Comparison of ENCODE assay signal across 29 cellular contexts in the genomic region with DNA sequence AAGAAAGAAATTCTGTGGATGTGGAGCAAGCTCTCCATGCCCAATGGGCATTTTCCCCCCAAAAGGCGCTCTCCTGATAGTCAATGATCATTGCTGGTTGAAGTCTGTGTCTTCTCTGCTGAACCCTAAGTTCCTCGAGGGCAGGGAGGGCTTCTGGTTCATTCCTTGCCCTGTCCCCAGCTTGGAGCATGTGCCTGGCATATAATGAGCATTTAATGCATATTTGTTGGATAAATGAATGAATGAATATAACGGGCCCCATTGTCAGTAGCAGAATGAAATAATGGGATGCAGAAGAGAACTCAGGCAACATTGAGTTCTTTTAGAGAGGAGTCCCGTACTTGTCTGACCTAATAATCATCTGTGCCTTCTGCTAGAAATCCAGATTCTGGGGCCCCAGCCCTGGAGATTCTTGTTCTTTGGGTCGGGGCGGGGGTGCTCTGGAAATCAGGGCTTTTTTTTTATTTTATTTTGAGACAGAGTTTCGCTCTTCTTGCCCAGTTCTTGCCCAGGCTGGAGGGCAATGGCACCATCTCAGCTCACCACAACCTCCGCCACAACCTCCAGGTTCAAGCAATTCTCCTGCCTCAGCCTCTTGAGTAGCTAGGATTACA.
A peak's percentile ranks its signal among the peaks of the same experiment; 100 is the strongest.
DNase-seq lines count a peak whose midpoint lies in the region; ATAC-seq, FAIRE-seq and TF ChIP-seq lines count a peak whose summit lies in the region.
"Had no signal": no experiment of that assay in that cellular context is flagged by ENCODE, and none has a peak within 500 bp of the region (broad histone marks: within the 10 kb centered on the region; RNA-seq: fewer than 3 reads in every experiment).

No MANE protein-coding gene starts in this region.

- no peaks in the 10 kb centered on the region for H3K27me3 Mint-ChIP-seq in activated CD4-positive, alpha-beta T cell treated with anti-CD3 and anti-CD28 coated beads, Interleukin-2, amount 10 ng/mL, durations not matched to agents 24 days and 14 days
- H3K27me3 Mint-ChIP-seq: activated naive CD8-positive, alpha-beta T cell treated with anti-CD3 and anti-CD28 coated beads, Interleukin-2, amount 10 ng/mL, durations not matched to agents 7 days and 5 days had no signal

- H3K4me1 Mint-ChIP-seq in activated CD4-positive, alpha-beta T cell treated with anti-CD3 and anti-CD28 coated beads, Interleukin-2, amount 10 ng/mL, durations not matched to agents 24 days and 14 days: peaks cover 3% of the 10 kb centered on the region

- H3K27ac ChIP-seq in temporal lobe (ENCODE audit: low read depth, low read length): peak overlapping the region; percentile 40
- H3K27ac ChIP-seq: ascending aorta, lower lobe of right lung, right lobe of liver, thoracic aorta had no signal

- H3K9me3 Mint-ChIP-seq in activated CD4-positive, alpha-beta T cell treated with anti-CD3 and anti-CD28 coated beads, Interleukin-2, amount 10 ng/mL, durations not matched to agents 24 days and 14 days: no peaks in the 10 kb centered on the region
- H3K9me3 Mint-ChIP-seq: activated CD4-positive, alpha-beta memory T cell treated with anti-CD3 and anti-CD28 coated beads, Interleukin-2, amount 10 ng/mL, durations not matched to agents 7 days and 5 days; activated naive CD8-positive, alpha-beta T cell treated with anti-CD3 and anti-CD28 coated beads, Interleukin-2, amount 10 ng/mL, durations not matched to agents 7 days and 5 days; activated T-helper 2 cell treated with anti-CD3 and anti-CD28 coated beads, Interferon-gamma antibody, Interleukin-2, Interleukin-4, amounts not matched to agents 10 μg/mL and 5 μg/mL and 100 μg/mL, durations not matched to agents 14 hours and 24 hours and 36 hours; CD4-positive, alpha-beta T cell; nephron progenitor cell; stimulated activated memory B cell treated with anti-CD40 and anti-IgM and Interleukin-4, amounts not matched to agents 10 μg/mL and 1 μg/mL and 100 μg/mL, for 72 hours had no signal

- no peak for ATAC-seq in omental fat pad (ENCODE audit: low FRiP score)
- no peak for ATAC-seq in HG03108 (IDR thresholded peaks at IDR 0.05; ENCODE audit: unreplicated experiment)
- ATAC-seq: lower lobe of right lung; right lobe of liver; stimulated activated memory B cell treated with anti-CD40 and anti-IgM and Interleukin-4, amounts not matched to agents 10 μg/mL and 1 μg/mL and 100 μg/mL, for 72 hours; WTC11 had no signal

- FAIRE-seq in frontal cortex (lab: Jason Lieb, UNC): peak; percentile 6
- FAIRE-seq: endothelial cell of umbilical vein had no signal

- no peak overlapping the region for H3K27ac Mint-ChIP-seq in activated CD4-positive, alpha-beta T cell treated with anti-CD3 and anti-CD28 coated beads, Interleukin-2, amount 10 ng/mL, durations not matched to agents 24 days and 14 days
- H3K27ac Mint-ChIP-seq: activated CD4-positive, alpha-beta memory T cell treated with anti-CD3 and anti-CD28 coated beads, Interleukin-2, amount 10 ng/mL, durations not matched to agents 7 days and 5 days; activated naive CD8-positive, alpha-beta T cell treated with anti-CD3 and anti-CD28 coated beads, Interleukin-2, amount 10 ng/mL, durations not matched to agents 7 days and 5 days; activated T-helper 2 cell treated with anti-CD3 and anti-CD28 coated beads, Interferon-gamma antibody, Interleukin-2, Interleukin-4, amounts not matched to agents 10 μg/mL and 5 μg/mL and 100 μg/mL, durations not matched to agents 14 hours and 24 hours and 36 hours; CD4-positive, alpha-beta T cell; nephron progenitor cell; stimulated activated memory B cell treated with anti-CD40 and anti-IgM and Interleukin-4, amounts not matched to agents 10 μg/mL and 1 μg/mL and 100 μg/mL, for 72 hours; WTC11 had no signal

- H3K36me3 Mint-ChIP-seq in activated CD4-positive, alpha-beta T cell treated with anti-CD3 and anti-CD28 coated beads, Interleukin-2, amount 10 ng/mL, durations not matched to agents 24 days and 14 days (ENCODE audit: low read depth): peaks cover 4% of the 10 kb centered on the region
- H3K36me3 Mint-ChIP-seq: activated naive CD8-positive, alpha-beta T cell treated with anti-CD3 and anti-CD28 coated beads, Interleukin-2, amount 10 ng/mL, durations not matched to agents 7 days and 5 days; WTC11 had no signal

- H3K4me3 Mint-ChIP-seq in activated CD4-positive, alpha-beta T cell treated with anti-CD3 and anti-CD28 coated beads, Interleukin-2, amount 10 ng/mL, durations not matched to agents 24 days and 14 days: no peak overlapping the region
- H3K4me3 Mint-ChIP-seq: activated CD4-positive, alpha-beta memory T cell treated with anti-CD3 and anti-CD28 coated beads, Interleukin-2, amount 10 ng/mL, durations not matched to agents 7 days and 5 days; activated naive CD8-positive, alpha-beta T cell treated with anti-CD3 and anti-CD28 coated beads, Interleukin-2, amount 10 ng/mL, durations not matched to agents 7 days and 5 days; CD4-positive, alpha-beta T cell; nephron progenitor cell; stimulated activated memory B cell treated with anti-CD40 and anti-IgM and Interleukin-4, amounts not matched to agents 10 μg/mL and 1 μg/mL and 100 μg/mL, for 72 hours; WTC11 had no signal

- TF ChIP-seq CTCF in omental fat pad (IDR thresholded peaks at IDR 0.05): no peak

- intact Hi-C loops in activated CD4-positive, alpha-beta T cell treated with anti-CD3 and anti-CD28 coated beads, Interleukin-2, amount 10 ng/mL, durations not matched to agents 24 days and 14 days (cut with micrococcal nuclease): loop anchor here (10.0 kb wide), 2 partner anchors 55 to 95 kb away; a partner anchor contains a TSS

- DNase-seq in activated CD4-positive, alpha-beta T cell treated with anti-CD3 and anti-CD28 coated beads, Interleukin-2, amount 10 ng/mL, durations not matched to agents 24 days and 14 days: peak; percentile 46
- DNase-seq in activated CD4-positive, alpha-beta T cell treated with anti-CD3 and anti-CD28 coated beads, Interleukin-2, amount 50 U/mL, for 1 hour: no peak
- DNase-seq in frontal cortex (ENCODE audit: low spot score in 2 of 2) (peak in 1 of 2 donors; percentile 35), omental fat pad (ENCODE audit: low spot score) (peak; percentile 6), AG08396 (ENCODE audit: low spot score) (no peak)
- DNase-seq in activated T-cell treated with anti-CD3 and anti-CD28 coated beads, Interleukin-2, amount 50 U/mL, for 1 hour: no peak
- DNase-seq: activated CD8-positive, alpha-beta memory T cell treated with anti-CD3 and anti-CD28 coated beads, Interleukin-2, amount 50 U/mL, for 48 hours; activated naive CD8-positive, alpha-beta T cell treated with anti-CD3 and anti-CD28 coated beads, Interleukin-2, amount 10 ng/mL, durations not matched to agents 7 days and 5 days; H7; lower lobe of right lung; NCI-H1105; NCI-H2029 treated with DMSO at 0.1 percent for 48 hours; NCI-H2227 treated with DMSO at 0.1 percent for 48 hours; NCI-H69; nephron progenitor cell; SHP77; stimulated activated CD4-positive, alpha-beta T cell treated with anti-CD3 and anti-CD28 coated beads, Interleukin-4, amount 100 ng/mL, for 24 hours; T-helper 9 cell had no signal

Comparison
In these comparisons a context has a peak if more than half of its experiments do, and no peak if none do; other contexts are left out.
1. DNase-seq: peak in activated CD4-positive, alpha-beta T cell treated with anti-CD3 and anti-CD28 coated beads, Interleukin-2, amount 10 ng/mL, durations not matched to agents 24 days and 14 days (single experiment) and omental fat pad (single experiment); none in activated CD4-positive, alpha-beta T cell treated with anti-CD3 and anti-CD28 coated beads, Interleukin-2, amount 50 U/mL, for 1 hour (single experiment), activated T-cell treated with anti-CD3 and anti-CD28 coated beads, Interleukin-2, amount 50 U/mL, for 1 hour (single experiment) and AG08396 (single experiment).